Comparison of ENCODE assay signal across 10 cellular contexts in the genomic region with DNA sequence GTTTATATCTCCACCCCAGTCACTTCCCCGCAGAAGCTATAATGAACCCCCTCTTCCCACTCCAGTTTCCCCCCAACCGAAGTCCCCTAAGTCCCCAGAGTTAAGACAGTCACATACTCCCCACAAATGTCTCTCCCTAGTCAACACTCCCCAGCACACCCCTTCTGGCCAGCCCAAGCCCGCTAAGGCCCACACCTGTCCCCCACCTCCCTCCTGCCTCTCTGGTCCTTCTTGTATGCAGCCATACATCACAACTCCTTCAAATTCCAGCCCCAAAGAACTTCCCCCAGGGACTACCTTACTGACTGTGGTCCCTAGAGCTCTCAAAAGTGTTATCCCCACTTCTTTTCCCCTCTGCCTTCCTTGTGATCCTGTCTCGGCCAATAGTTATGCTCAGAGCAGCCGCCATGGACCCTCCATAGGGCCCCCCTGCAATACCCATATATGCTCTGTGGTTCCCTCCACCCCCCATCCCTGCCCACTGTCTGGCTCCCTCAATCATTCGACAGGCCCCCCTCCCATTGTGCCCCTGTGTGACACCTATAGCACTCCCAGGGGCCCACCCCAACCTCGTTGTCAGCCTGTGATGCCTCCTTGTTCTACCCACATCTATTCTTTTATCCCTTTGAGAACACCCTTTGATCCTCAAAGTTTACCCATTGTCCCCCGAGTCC. TPM values are rescaled to one million over a fixed set of nuclear protein-coding genes. Genes with fewer than 3 reads are reported as not detected.
DNase-seq lines count a peak whose midpoint lies in the region; ATAC-seq lines count a peak whose summit lies in the region.
"Had no signal": no experiment of that assay in that cellular context is flagged by ENCODE, and none has a peak within 500 bp of the region (broad histone marks: within the 10 kb centered on the region; RNA-seq: fewer than 3 reads in every experiment).

No MANE protein-coding gene starts in this region.

- peak overlapping the region; percentile 29 for H3K27ac Mint-ChIP-seq in activated naive CD4-positive, alpha-beta T cell treated with anti-CD3 and anti-CD28 coated beads, Interleukin-2, amount 10 ng/mL, durations not matched to agents 7 days and 5 days
- peak overlapping the region; percentile 99 for H3K27ac Mint-ChIP-seq in T-helper 17 cell
- peak overlapping the region; percentile 99 to 100 for H3K27ac Mint-ChIP-seq in effector memory CD8-positive, alpha-beta T cell
- H3K27ac Mint-ChIP-seq in stimulated activated effector memory CD8-positive, alpha-beta T cell treated with anti-CD3 and anti-CD28 coated beads, Interleukin-12 subunit alpha, Interleukin-12 subunit beta, amount 100 ng/mL, for 72 hours = peak overlapping the region; percentile 97

- CTCF ChIA-PET in activated naive CD4-positive, alpha-beta T cell treated with anti-CD3 and anti-CD28 coated beads, Interleukin-2, amount 10 ng/mL, durations not matched to agents 7 days and 5 days (lab: Charles Lee) = interaction anchor here (0.8 to 2.1 kb wide), 6 partner anchors 8 to 98 kb away, joined by 3 to 6 read pairs (median 3); a partner anchor contains a TSS

- peaks cover 28% of the 10 kb centered on the region for H3K36me3 Mint-ChIP-seq in activated naive CD4-positive, alpha-beta T cell treated with anti-CD3 and anti-CD28 coated beads, Interleukin-2, amount 10 ng/mL, durations not matched to agents 7 days and 5 days
- H3K36me3 Mint-ChIP-seq in T-helper 17 cell (ENCODE audit: low read depth) = peaks cover 9% of the 10 kb centered on the region
- H3K36me3 Mint-ChIP-seq in effector memory CD8-positive, alpha-beta T cell (ENCODE audit: insufficient read depth) = peaks cover 55% of the 10 kb centered on the region
- peaks cover 68% of the 10 kb centered on the region for H3K36me3 Mint-ChIP-seq in stimulated activated effector memory CD8-positive, alpha-beta T cell treated with anti-CD3 and anti-CD28 coated beads, Interleukin-12 subunit alpha, Interleukin-12 subunit beta, amount 100 ng/mL, for 72 hours

- no peaks in the 10 kb centered on the region for H3K27me3 Mint-ChIP-seq in activated naive CD4-positive, alpha-beta T cell treated with anti-CD3 and anti-CD28 coated beads, Interleukin-2, amount 10 ng/mL, durations not matched to agents 7 days and 5 days
- H3K27me3 Mint-ChIP-seq in T-helper 17 cell = no peaks in the 10 kb centered on the region
- no peaks in the 10 kb centered on the region for H3K27me3 Mint-ChIP-seq in effector memory CD8-positive, alpha-beta T cell

- no peak overlapping the region for H3K4me3 Mint-ChIP-seq in activated naive CD4-positive, alpha-beta T cell treated with anti-CD3 and anti-CD28 coated beads, Interleukin-2, amount 10 ng/mL, durations not matched to agents 7 days and 5 days
- peak overlapping the region; percentile 98 for H3K4me3 Mint-ChIP-seq in T-helper 17 cell
- peak overlapping the region in 1 of 2 donors; percentile 20 for H3K4me3 Mint-ChIP-seq in effector memory CD8-positive, alpha-beta T cell
- H3K4me3 Mint-ChIP-seq in stimulated activated effector memory CD8-positive, alpha-beta T cell treated with anti-CD3 and anti-CD28 coated beads, Interleukin-12 subunit alpha, Interleukin-12 subunit beta, amount 100 ng/mL, for 72 hours = peak overlapping the region; percentile 96

- H3K9me3 Mint-ChIP-seq in activated naive CD4-positive, alpha-beta T cell treated with anti-CD3 and anti-CD28 coated beads, Interleukin-2, amount 10 ng/mL, durations not matched to agents 7 days and 5 days = no peaks in the 10 kb centered on the region
- H3K9me3 Mint-ChIP-seq in effector memory CD8-positive, alpha-beta T cell = no peaks in the 10 kb centered on the region
- no peaks in the 10 kb centered on the region for H3K9me3 Mint-ChIP-seq in stimulated activated effector memory CD8-positive, alpha-beta T cell treated with anti-CD3 and anti-CD28 coated beads, Interleukin-12 subunit alpha, Interleukin-12 subunit beta, amount 100 ng/mL, for 72 hours

- no peaks in the 10 kb centered on the region for H3K9me3 ChIP-seq in T-helper 17 cell (ENCODE audit: control insufficient read depth, low read length, poor library complexity, severe bottlenecking)

- ATAC-seq in T-helper 17 cell (no peak), esophagus mucosa (no peak), GM18517 (IDR thresholded peaks at IDR 0.05; ENCODE audit: unreplicated experiment) (no peak)
- ATAC-seq in effector memory CD8-positive, alpha-beta T cell (replicated peaks) = no peak
- no peak for ATAC-seq in stimulated activated effector memory CD8-positive, alpha-beta T cell treated with anti-CD3 and anti-CD28 coated beads, Interleukin-12 subunit alpha, Interleukin-12 subunit beta, amount 100 ng/mL, for 72 hours

- peaks cover 49% of the 10 kb centered on the region for H3K4me1 Mint-ChIP-seq in activated naive CD4-positive, alpha-beta T cell treated with anti-CD3 and anti-CD28 coated beads, Interleukin-2, amount 10 ng/mL, durations not matched to agents 7 days and 5 days
- H3K4me1 Mint-ChIP-seq in T-helper 17 cell = peaks cover 40% of the 10 kb centered on the region
- H3K4me1 Mint-ChIP-seq in effector memory CD8-positive, alpha-beta T cell (ENCODE audit: low read depth in 2 of 2) = peaks cover 25 to 41% of the 10 kb centered on the region in 2 donors
- H3K4me1 Mint-ChIP-seq in stimulated activated effector memory CD8-positive, alpha-beta T cell treated with anti-CD3 and anti-CD28 coated beads, Interleukin-12 subunit alpha, Interleukin-12 subunit beta, amount 100 ng/mL, for 72 hours = peaks cover 63% of the 10 kb centered on the region

- DNase-seq in activated naive CD4-positive, alpha-beta T cell treated with anti-CD3 and anti-CD28 coated beads, Interleukin-2, amount 10 ng/mL, durations not matched to agents 7 days and 5 days = no peak
- no peak for DNase-seq in activated naive CD4-positive, alpha-beta T cell treated with Interleukin-2 at 50 U/mL for 16 hours
- no peak for DNase-seq in T-helper 17 cell
- DNase-seq in effector memory CD8-positive, alpha-beta T cell = no peak
- no peak for DNase-seq in stimulated activated effector memory CD8-positive, alpha-beta T cell treated with anti-CD3 and anti-CD28 coated beads, Interleukin-12 subunit alpha, Interleukin-12 subunit beta, amount 100 ng/mL, for 72 hours (ENCODE audit: low spot score in 2 of 2)
- no peak for DNase-seq in HK-2 (ENCODE audit: unreplicated experiment)
- DNase-seq: activated CD4-positive, CD25-positive, alpha-beta regulatory T cell; NCI-H187 had no signal

RNA-seq across cellular contexts. Expression of a gene that starts 2.2 kb away (rescaled TPM):
- 10 to 100 TPM; 30.5 to 40.0 TPM for total RNA-seq in T-helper 17 cell
- total RNA-seq in esophagus mucosa = 18.5 TPM

RNA-seq across cellular contexts. Expression of a gene that starts 39.3 kb away (rescaled TPM):
- total RNA-seq in T-helper 17 cell (100 to 1,000 TPM in 1 of 2 donors, 10 to 100 TPM in 1; 91.0 to 123 TPM), esophagus mucosa (291 TPM)

RNA-seq across cellular contexts. Expression of a gene that starts 39.4 kb away (rescaled TPM):
- 10 to 100 TPM; 30.0 to 30.1 TPM for total RNA-seq in T-helper 17 cell
- 42.0 TPM for total RNA-seq in esophagus mucosa

RNA-seq across cellular contexts. Expression of a gene that starts 51.3 kb away (rescaled TPM):
- 1 to 10 TPM; 6.5 to 9.4 TPM for total RNA-seq in T-helper 17 cell
- total RNA-seq in esophagus mucosa = 8.7 TPM

Comparison
In these comparisons a context has a peak if more than half of its experiments do, and no peak if none do; other contexts are left out.
1. H3K27ac Mint-ChIP-seq: peak in every context shown above with its lines; median percentile 100 in effector memory CD8-positive, alpha-beta T cell; 99 in T-helper 17 cell; 97 in stimulated activated effector memory CD8-positive, alpha-beta T cell treated with anti-CD3 and anti-CD28 coated beads, Interleukin-12 subunit alpha, Interleukin-12 subunit beta, amount 100 ng/mL, for 72 hours; 29 in activated naive CD4-positive, alpha-beta T cell treated with anti-CD3 and anti-CD28 coated beads, Interleukin-2, amount 10 ng/mL, durations not matched to agents 7 days and 5 days.